ENCODE assay signal across 9 cellular contexts in genomic region chr1:151009674-151010345, GRCh38. TPM values are rescaled to one million over a fixed set of nuclear protein-coding genes. Genes with fewer than 3 reads are reported as not detected.
DNase-seq lines count a peak whose midpoint lies in the region; ATAC-seq and TF ChIP-seq lines count a peak whose summit lies in the region.
"Had no signal": no experiment of that assay in that cellular context is flagged by ENCODE, and none has a peak within 500 bp of the region (broad histone marks: within the 10 kb centered on the region; RNA-seq: fewer than 3 reads in every experiment).

No MANE protein-coding gene starts in this region.

- peaks cover 9% of the 10 kb centered on the region; the same call in 1 of the 2 replicates for H3F3A ChIP-seq in Loucy (ENCODE audit: low read depth)
- H3F3A ChIP-seq in neural progenitor cell (ENCODE audit: low read depth), result peaks cover 25% of the 10 kb centered on the region

- peak overlapping the region; percentile 88 to 99 (median 95) for H3K4me3 Mint-ChIP-seq in CD4-positive, alpha-beta memory T cell
- peak overlapping the region; percentile 97 for H3K4me3 Mint-ChIP-seq in neural progenitor cell

- H3K27ac Mint-ChIP-seq in CD4-positive, alpha-beta memory T cell, result peak overlapping the region in 6 of 7 donors; percentile 90 to 100 (median 98)
- no peak overlapping the region for H3K27ac Mint-ChIP-seq in neural progenitor cell

- TF ChIP-seq CTCF in Loucy (conservative IDR thresholded peaks at IDR 0.05; ENCODE audit: low read length) (no peak), coronary artery (IDR thresholded peaks at IDR 0.05) (no peak), neural progenitor cell (IDR thresholded peaks at IDR 0.05) (no peak)

- POLR2A ChIA-PET in CD4-positive, alpha-beta memory T cell (lab: Charles Lee; ENCODE audit: partially characterized antibody), result interaction anchor here (0.7 to 1.9 kb wide), 5 partner anchors 38 to 157 kb away, joined by 3 to 7 read pairs (median 4); partner anchors contain the start of gene CDC42SE1

- peaks cover 47 to 84% (median 66%) of the 10 kb centered on the region in 4 donors for H3K4me1 Mint-ChIP-seq in CD4-positive, alpha-beta memory T cell
- H3K4me1 Mint-ChIP-seq in neural progenitor cell, result peaks cover 42% of the 10 kb centered on the region

- no peaks in the 10 kb centered on the region for H3K9me2 ChIP-seq in Loucy (replicated peaks; ENCODE audit: low read depth, low read length)

- no peaks in the 10 kb centered on the region for H3K27me3 Mint-ChIP-seq in CD4-positive, alpha-beta memory T cell
- peaks cover 4% of the 10 kb centered on the region for H3K27me3 Mint-ChIP-seq in neural progenitor cell (ENCODE audit: insufficient read depth, low read depth)

- no peaks in the 10 kb centered on the region for H3K9me3 Mint-ChIP-seq in CD4-positive, alpha-beta memory T cell
- no peaks in the 10 kb centered on the region for H3K9me3 Mint-ChIP-seq in neural progenitor cell

- H3K79me2 ChIP-seq in Loucy (ENCODE audit: insufficient read depth, low read length), result peaks cover 36% of the 10 kb centered on the region
- peaks cover 11% of the 10 kb centered on the region for H3K79me2 ChIP-seq in neural progenitor cell (ENCODE audit: low read depth)

- peak overlapping the region; percentile 94 for H3K4me2 ChIP-seq in Loucy (ENCODE audit: low read depth, low read length, poor library complexity, severe bottlenecking)
- peak overlapping the region; percentile 82 for H3K4me2 ChIP-seq in neural progenitor cell

- peaks cover 8 to 30% of the 10 kb centered on the region in 2 donors for H3K36me3 Mint-ChIP-seq in CD4-positive, alpha-beta memory T cell
- H3K36me3 Mint-ChIP-seq in neural progenitor cell, result peaks cover 3% of the 10 kb centered on the region

- H3K9ac ChIP-seq in Loucy (ENCODE audit: low read depth, low read length, poor library complexity, severe bottlenecking) (peak overlapping the region; percentile 86), neural progenitor cell (no peak overlapping the region)

- DNase-seq in CD4-positive, alpha-beta memory T cell, result no peak
- DNase-seq in coronary artery (ENCODE audit: low spot score) (no peak), neural progenitor cell (ENCODE audit: low spot score) (no peak), COLO668 (lab: John Stamatoyannopoulos, UW; ENCODE audit: unreplicated experiment) (no peak), AG08396 (ENCODE audit: low spot score) (no peak), iPS-NIHi7 (ENCODE audit: extremely low spot score) (no peak)
- DNase-seq: NCI-H1417 treated with DMSO at 0.1 percent for 48 hours had no signal

- peak overlapping the region; percentile 88 for H3K27ac ChIP-seq in CD4-positive, alpha-beta memory T cell (ENCODE audit: low read depth, low read length)
- peak overlapping the region in 1 of 2 donors; percentile 94 for H3K27ac ChIP-seq in coronary artery
- H3K27ac ChIP-seq in neural progenitor cell, result no peak overlapping the region

- H4K20me1 ChIP-seq in Loucy (ENCODE audit: insufficient read depth, low read length, poor library complexity, severe bottlenecking), result no peaks in the 10 kb centered on the region
- no peaks in the 10 kb centered on the region for H4K20me1 ChIP-seq in neural progenitor cell (ENCODE audit: low read depth)

- H3K27me3 ChIP-seq in CD4-positive, alpha-beta memory T cell (ENCODE audit: insufficient read depth, low read length), result no peaks in the 10 kb centered on the region
- H3K27me3 ChIP-seq in Loucy (ENCODE audit: insufficient read depth, low read length, poor library complexity, severe bottlenecking) (no peaks in the 10 kb centered on the region), neural progenitor cell (no peaks in the 10 kb centered on the region)

- H3K4me1 ChIP-seq in CD4-positive, alpha-beta memory T cell (ENCODE audit: insufficient read depth, low read length), result peaks cover 54% of the 10 kb centered on the region
- H3K4me1 ChIP-seq in Loucy (ENCODE audit: insufficient read depth, low read length, poor library complexity, severe bottlenecking), result peaks cover 70% of the 10 kb centered on the region
- peaks cover 21% of the 10 kb centered on the region for H3K4me1 ChIP-seq in neural progenitor cell

- CTCF ChIA-PET in CD4-positive, alpha-beta memory T cell (lab: Charles Lee; ENCODE audit: partially characterized antibody), result interaction anchor here (0.6 to 4.9 kb wide), 3 partner anchors 15 to 90 kb away, joined by 3 to 18 read pairs (median 6); no protein-coding TSS in a partner anchor

- intact Hi-C loops in CD4-positive, alpha-beta memory T cell (cut with micrococcal nuclease), result loop anchor here (2.0 to 5.0 kb wide), 5 partner anchors 39 to 648 kb away; partner anchors contain the start of genes ARNT, RPRD2 and TNFAIP8L2

- H2AFZ ChIP-seq in Loucy (ENCODE audit: low read length) (no peak overlapping the region), neural progenitor cell (replicated peaks) (no peak overlapping the region)

- H3K9me3 ChIP-seq in CD4-positive, alpha-beta memory T cell (ENCODE audit: control insufficient read depth in 1 of 2, low read length in 2 of 2), result no peaks in the 10 kb centered on the region
- H3K9me3 ChIP-seq in Loucy (ENCODE audit: insufficient read depth, low read depth, low read length) (no peaks in the 10 kb centered on the region), neural progenitor cell (ENCODE audit: low read depth) (no peaks in the 10 kb centered on the region)

- no peak overlapping the region for H3K4me3 ChIP-seq in CD4-positive, alpha-beta memory T cell (ENCODE audit: low read length in 2 of 2)
- H3K4me3 ChIP-seq in Loucy (ENCODE audit: low read length, poor library complexity, severe bottlenecking) (peak overlapping the region; percentile 96), coronary artery (peak overlapping the region; percentile 91), neural progenitor cell (peak overlapping the region; percentile 76)

- H3K36me3 ChIP-seq in CD4-positive, alpha-beta memory T cell (ENCODE audit: insufficient read depth, low read length), result no peaks in the 10 kb centered on the region
- H3K36me3 ChIP-seq in Loucy (ENCODE audit: insufficient read depth, low read length) (no peaks in the 10 kb centered on the region), neural progenitor cell (no peaks in the 10 kb centered on the region)

- no peak for ATAC-seq in GM21381 (IDR thresholded peaks at IDR 0.05; ENCODE audit: unreplicated experiment)

RNA-seq across cellular contexts. Expression of gene PRUNE1, which starts 1.6 kb away (rescaled TPM):
- total RNA-seq in CD4-positive, alpha-beta memory T cell, result 10 to 100 TPM; 35.0 to 38.9 TPM
- polyA plus RNA-seq in CD4-positive, alpha-beta memory T cell, result 10 to 100 TPM; 52.6 to 59.0 TPM
- 27.0 and 33.0 TPM in 2 replicates for total RNA-seq in neural progenitor cell (ENCODE audit: low replicate concordance)

RNA-seq across cellular contexts. Expression of gene MINDY1, which starts 3.1 kb away (rescaled TPM):
- 10 to 100 TPM; 31.4 to 32.1 TPM for total RNA-seq in CD4-positive, alpha-beta memory T cell
- 10 to 100 TPM in 1 of 2 donors, 1 to 10 TPM in 1; 6.5 to 17.6 TPM for polyA plus RNA-seq in CD4-positive, alpha-beta memory T cell
- total RNA-seq in neural progenitor cell (ENCODE audit: low replicate concordance), result 8.5 and 15.8 TPM in 2 replicates

RNA-seq across cellular contexts. Expression of gene BNIPL, which starts 26.6 kb away (rescaled TPM):
- total RNA-seq in CD4-positive, alpha-beta memory T cell, result 1 to 10 TPM; 4.6 to 8.3 TPM
- not detected for polyA plus RNA-seq in CD4-positive, alpha-beta memory T cell
- total RNA-seq in neural progenitor cell (ENCODE audit: low replicate concordance), result 0.97 and 1.0 TPM in 2 replicates

RNA-seq across cellular contexts. Expression of gene ANXA9, which starts 27.7 kb away (rescaled TPM):
- total RNA-seq in CD4-positive, alpha-beta memory T cell, result under 1 TPM in 1 of 2 experiments, not detected in 1; 0.17 TPM
- polyA plus RNA-seq in CD4-positive, alpha-beta memory T cell, result under 1 TPM; 0.23 to 0.33 TPM
- 0.77 TPM in 1 of 2 replicates, not detected in the other for total RNA-seq in neural progenitor cell (ENCODE audit: low replicate concordance)

RNA-seq across cellular contexts. Expression of gene CERS2, which starts 35.2 kb away (rescaled TPM):
- 100 to 1,000 TPM; 145 to 149 TPM for total RNA-seq in CD4-positive, alpha-beta memory T cell
- 100 to 1,000 TPM; 184 to 206 TPM for polyA plus RNA-seq in CD4-positive, alpha-beta memory T cell
- total RNA-seq in neural progenitor cell (ENCODE audit: low replicate concordance), result 104 and 122 TPM in 2 replicates

Comparison
In these comparisons a context has a peak if more than half of its experiments do, and no peak if none do; other contexts are left out.
1. H3K4me3 ChIP-seq: peak in Loucy (single experiment), coronary artery (single experiment) and neural progenitor cell (single experiment); none in CD4-positive, alpha-beta memory T cell (0 of 2).